17 cellular contexts compared by ENCODE assay signal in genomic region chr9:133585481-133586367, GRCh38. TPM values are rescaled to one million over a fixed set of nuclear protein-coding genes. Genes with fewer than 3 reads are reported as not detected.
DNase-seq lines count a peak whose midpoint lies in the region; ATAC-seq lines count a peak whose summit lies in the region.
"Had no signal": no experiment of that assay in that cellular context is flagged by ENCODE, and none has a peak within 500 bp of the region (broad histone marks: within the 10 kb centered on the region; RNA-seq: fewer than 3 reads in every experiment).

No MANE protein-coding gene starts in this region.

- ATAC-seq in HG02642 (IDR thresholded peaks at IDR 0.05; ENCODE audit: poor library complexity, unreplicated experiment) (no peak), GM19023 (IDR thresholded peaks at IDR 0.05; ENCODE audit: unreplicated experiment) (no peak)
- ATAC-seq: T-cell had no signal

- H2BK120ac ChIP-seq in mesendoderm (ENCODE audit: low read depth, low read length) = no peak overlapping the region

- H3K4me2 ChIP-seq in mesendoderm (ENCODE audit: low read length) = no peak overlapping the region

- H3K36me3 ChIP-seq in SK-N-MC (ENCODE audit: insufficient read depth, low read length) (no peaks in the 10 kb centered on the region), mesendoderm (ENCODE audit: control insufficient read depth, insufficient read depth, low read length) (no peaks in the 10 kb centered on the region)
- H3K36me3 ChIP-seq: adrenal gland, tibial artery had no signal

- peak overlapping the region; percentile 9 for H3K56ac ChIP-seq in mesendoderm (ENCODE audit: low read length)

- H3K27me3 ChIP-seq in mesendoderm (ENCODE audit: insufficient read depth, low read length, poor library complexity) = no peaks in the 10 kb centered on the region

- H3K9me3 ChIP-seq in SK-N-MC (ENCODE audit: low read depth, low read length) = 0 out of 2 replicates have a peak, but pooled peaks cover 5% of the 10 kb centered on the region
- H3K9me3 ChIP-seq: adrenal gland, tibial artery had no signal

- DNase-seq in COLO668 (lab: John Stamatoyannopoulos, UW; ENCODE audit: unreplicated experiment) (peak; percentile 72), Kasumi-1 (lab: John Stamatoyannopoulos, UW) (peak; percentile 29 to 40), SK-N-MC (ENCODE audit: low read depth, low spot score) (no peak), mesendoderm (no peak), MV-4-11 (lab: John Stamatoyannopoulos, UW) (no peak)
- DNase-seq in activated T-helper 2 cell treated with anti-CD3 and anti-CD28 coated beads, Interferon-gamma antibody, Interleukin-2, Interleukin-4, amounts not matched to agents 10 μg/mL and 5 μg/mL and 100 μg/mL, durations not matched to agents 14 hours and 24 hours and 36 hours (ENCODE audit: low spot score) = no peak
- DNase-seq: adrenal gland; Calu3; effector CD8-positive, alpha-beta T cell; head of caudate nucleus; T-cell; tibial artery had no signal

- intact Hi-C loops in activated T-helper 2 cell treated with anti-CD3 and anti-CD28 coated beads, Interferon-gamma antibody, Interleukin-2, Interleukin-4, amounts not matched to agents 10 μg/mL and 5 μg/mL and 100 μg/mL, durations not matched to agents 14 hours and 24 hours and 36 hours (cut with micrococcal nuclease) = no loop called here

- H3K27ac ChIP-seq in SK-N-MC (peak overlapping the region; percentile 77), mesendoderm (ENCODE audit: low read depth, low read length) (no peak overlapping the region)
- H3K27ac ChIP-seq: tibial artery had no signal

- no CpG with 5 or more reads among the region's 43 CpGs for WGBS in mesendoderm (ENCODE audit: extremely low coverage, insufficient coverage, low lambda C conversion rate)

- no peak overlapping the region for H3K18ac ChIP-seq in mesendoderm (ENCODE audit: low read length)

- peaks cover 8% of the 10 kb centered on the region for H3K4me1 ChIP-seq in mesendoderm (ENCODE audit: control insufficient read depth, low read depth, low read length)
- H3K4me1 ChIP-seq: adrenal gland had no signal

- H3K9me3 Mint-ChIP-seq in activated T-helper 2 cell treated with anti-CD3 and anti-CD28 coated beads, Interferon-gamma antibody, Interleukin-2, Interleukin-4, amounts not matched to agents 10 μg/mL and 5 μg/mL and 100 μg/mL, durations not matched to agents 14 hours and 24 hours and 36 hours = peaks cover 5% of the 10 kb centered on the region
- H3K9me3 Mint-ChIP-seq: T-cell had no signal

- H2AK5ac ChIP-seq in mesendoderm (ENCODE audit: low read length) = no peak overlapping the region

- H3K4me3 Mint-ChIP-seq in activated T-helper 2 cell treated with anti-CD3 and anti-CD28 coated beads, Interferon-gamma antibody, Interleukin-2, Interleukin-4, amounts not matched to agents 10 μg/mL and 5 μg/mL and 100 μg/mL, durations not matched to agents 14 hours and 24 hours and 36 hours (ENCODE audit: low read depth) = no peak overlapping the region

- H2BK5ac ChIP-seq in mesendoderm (ENCODE audit: low read length) = no peak overlapping the region

- H3K36me3 Mint-ChIP-seq in activated T-helper 2 cell treated with anti-CD3 and anti-CD28 coated beads, Interferon-gamma antibody, Interleukin-2, Interleukin-4, amounts not matched to agents 10 μg/mL and 5 μg/mL and 100 μg/mL, durations not matched to agents 14 hours and 24 hours and 36 hours (ENCODE audit: low read depth) = no peaks in the 10 kb centered on the region
- H3K36me3 Mint-ChIP-seq: T-cell had no signal

- no peak overlapping the region for H3K4ac ChIP-seq in mesendoderm (ENCODE audit: low read depth, low read length)

- H2BK15ac ChIP-seq in mesendoderm (replicated peaks; ENCODE audit: low read depth) = no peak overlapping the region

- no peaks in the 10 kb centered on the region for H3K79me1 ChIP-seq in mesendoderm (ENCODE audit: low read length)

- H3K27me3 Mint-ChIP-seq in activated T-helper 2 cell treated with anti-CD3 and anti-CD28 coated beads, Interferon-gamma antibody, Interleukin-2, Interleukin-4, amounts not matched to agents 10 μg/mL and 5 μg/mL and 100 μg/mL, durations not matched to agents 14 hours and 24 hours and 36 hours (ENCODE audit: low read depth) = peaks cover 25% of the 10 kb centered on the region

- H3K4me3 ChIP-seq in SK-N-MC (peak overlapping the region; percentile 73), mesendoderm (ENCODE audit: low read length) (no peak overlapping the region)
- H3K4me3 ChIP-seq: adrenal gland, tibial artery had no signal

- H3K4me1 Mint-ChIP-seq in activated T-helper 2 cell treated with anti-CD3 and anti-CD28 coated beads, Interferon-gamma antibody, Interleukin-2, Interleukin-4, amounts not matched to agents 10 μg/mL and 5 μg/mL and 100 μg/mL, durations not matched to agents 14 hours and 24 hours and 36 hours (ENCODE audit: low read depth) = no peaks in the 10 kb centered on the region

- no peak overlapping the region for H4K8ac ChIP-seq in mesendoderm (ENCODE audit: low read depth, low read length)

- H3K79me2 ChIP-seq in mesendoderm (ENCODE audit: control insufficient read depth, insufficient read depth, low read length) = no peaks in the 10 kb centered on the region

- no peak overlapping the region for H3K27ac Mint-ChIP-seq in activated T-helper 2 cell treated with anti-CD3 and anti-CD28 coated beads, Interferon-gamma antibody, Interleukin-2, Interleukin-4, amounts not matched to agents 10 μg/mL and 5 μg/mL and 100 μg/mL, durations not matched to agents 14 hours and 24 hours and 36 hours
- H3K27ac Mint-ChIP-seq: T-cell had no signal

- no peak overlapping the region for H4K5ac ChIP-seq in mesendoderm (ENCODE audit: low read length)

- H3K23ac ChIP-seq in mesendoderm (ENCODE audit: low read length) = no peak overlapping the region

- H3K9ac ChIP-seq in SK-N-MC (ENCODE audit: insufficient read length) (peak overlapping the region; percentile 9), mesendoderm (ENCODE audit: low read length) (no peak overlapping the region)

RNA-seq across cellular contexts. Expression of gene FAM163B, which starts 23.5 kb away (rescaled TPM):
- 0.14 TPM for polyA plus RNA-seq in mesendoderm (2013, experiment 1 of 2)
- 0.13 TPM for polyA plus RNA-seq in mesendoderm (2013, experiment 2 of 2)
- not detected in 2 replicates for total RNA-seq in activated T-helper 2 cell treated with anti-CD3 and anti-CD28 coated beads, Interferon-gamma antibody, Interleukin-2, Interleukin-4, amounts not matched to agents 10 μg/mL and 5 μg/mL and 100 μg/mL, durations not matched to agents 14 hours and 24 hours and 36 hours
- total RNA-seq: activated CD8-positive, alpha-beta memory T cell treated with anti-CD3 and anti-CD28 coated beads for 36 hours; Calu3; lung microvascular endothelial cell; renal cortical epithelial cell; T-cell had no signal

RNA-seq across cellular contexts. Expression of gene DBH, which starts 50.4 kb away (rescaled TPM):
- 0.03 TPM for polyA plus RNA-seq in mesendoderm (2013, experiment 1 of 2)
- not detected for polyA plus RNA-seq in mesendoderm (2013, experiment 2 of 2)
- total RNA-seq in activated T-helper 2 cell treated with anti-CD3 and anti-CD28 coated beads, Interferon-gamma antibody, Interleukin-2, Interleukin-4, amounts not matched to agents 10 μg/mL and 5 μg/mL and 100 μg/mL, durations not matched to agents 14 hours and 24 hours and 36 hours = not detected in 2 replicates
- total RNA-seq: activated CD8-positive, alpha-beta memory T cell treated with anti-CD3 and anti-CD28 coated beads for 36 hours; Calu3; lung microvascular endothelial cell; renal cortical epithelial cell had no signal

RNA-seq across cellular contexts. Expression of gene ADAMTSL2, which starts 51.2 kb away (rescaled TPM):
- 0.32 TPM for polyA plus RNA-seq in mesendoderm (2013, experiment 1 of 2)
- 0.29 TPM for polyA plus RNA-seq in mesendoderm (2013, experiment 2 of 2)
- not detected in 2 replicates for total RNA-seq in activated T-helper 2 cell treated with anti-CD3 and anti-CD28 coated beads, Interferon-gamma antibody, Interleukin-2, Interleukin-4, amounts not matched to agents 10 μg/mL and 5 μg/mL and 100 μg/mL, durations not matched to agents 14 hours and 24 hours and 36 hours

Comparison
In these comparisons a context has a peak if more than half of its experiments do, and no peak if none do; other contexts are left out.
1. DNase-seq: peak in COLO668 (single experiment) and Kasumi-1 (2 of 2); none in SK-N-MC (single experiment), mesendoderm (single experiment), MV-4-11 (single experiment) and activated T-helper 2 cell treated with anti-CD3 and anti-CD28 coated beads, Interferon-gamma antibody, Interleukin-2, Interleukin-4, amounts not matched to agents 10 μg/mL and 5 μg/mL and 100 μg/mL, durations not matched to agents 14 hours and 24 hours and 36 hours (single experiment).